Comparison of ENCODE assay signal across 12 cellular contexts in genomic region chr17:40306395-40306794, GRCh38. TPM values are rescaled to one million over a fixed set of nuclear protein-coding genes. Genes with fewer than 3 reads are reported as not detected.
DNase-seq lines count a peak whose midpoint lies in the region; ATAC-seq, FAIRE-seq and TF ChIP-seq lines count a peak whose summit lies in the region.
"Had no signal": no experiment of that assay in that cellular context is flagged by ENCODE, and none has a peak within 500 bp of the region (broad histone marks: within the 10 kb centered on the region; RNA-seq: fewer than 3 reads in every experiment).

No MANE protein-coding gene starts in this region.

- H3K4me1 ChIP-seq in cardiac muscle cell (ENCODE audit: low read depth) = peaks cover 44% of the 10 kb centered on the region
- peaks cover 23% of the 10 kb centered on the region for H3K4me1 ChIP-seq in right cardiac atrium (ENCODE audit: control insufficient read depth, insufficient read depth, low read length)
- H3K4me1 ChIP-seq in lower lobe of right lung = peaks cover 69% of the 10 kb centered on the region
- peaks cover 73% of the 10 kb centered on the region for H3K4me1 ChIP-seq in upper lobe of right lung

- H3K4me1 Mint-ChIP-seq in activated CD4-positive, alpha-beta memory T cell treated with anti-CD3 and anti-CD28 coated beads, Interleukin-2, amount 10 ng/mL, durations not matched to agents 7 days and 5 days = peaks cover 36% of the 10 kb centered on the region

- H3K36me3 Mint-ChIP-seq in activated CD4-positive, alpha-beta memory T cell treated with anti-CD3 and anti-CD28 coated beads, Interleukin-2, amount 10 ng/mL, durations not matched to agents 7 days and 5 days (ENCODE audit: low read depth) = peaks cover 28% of the 10 kb centered on the region

- no peak for FAIRE-seq in frontal cortex (lab: Jason Lieb, UNC)

- CTCF ChIA-PET in activated CD4-positive, alpha-beta memory T cell treated with anti-CD3 and anti-CD28 coated beads, Interleukin-2, amount 10 ng/mL, durations not matched to agents 7 days and 5 days (lab: Charles Lee) = interaction anchor here (0.6 to 11.6 kb wide), 11 partner anchors 10 to 247 kb away, joined by 3 to 173 read pairs (median 3); no protein-coding TSS in a partner anchor

- no peak overlapping the region for H3K4me3 ChIP-seq in cardiac muscle cell
- no peak overlapping the region for H3K4me3 ChIP-seq in right cardiac atrium (ENCODE audit: low read length)
- no peak overlapping the region for H3K4me3 ChIP-seq in lower lobe of right lung
- H3K4me3 ChIP-seq in upper lobe of right lung = no peak overlapping the region

- DNase-seq in cardiac muscle cell (ENCODE audit: low read depth in 1 of 2, low spot score in 1 of 2) = no peak
- DNase-seq in right cardiac atrium = no peak
- DNase-seq in activated CD4-positive, alpha-beta memory T cell treated with anti-CD3 and anti-CD28 coated beads, Interleukin-2, amount 10 ng/mL, durations not matched to agents 7 days and 5 days = no peak
- DNase-seq in lower lobe of right lung = no peak
- no peak for DNase-seq in upper lobe of right lung
- DNase-seq in frontal cortex (ENCODE audit: low spot score in 2 of 2) = no peak
- DNase-seq in NCI-H1417 treated with DMSO at 0.1 percent for 48 hours (lab: John Stamatoyannopoulos, UW) = no peak
- DNase-seq: activated effector memory CD4-positive, alpha-beta T cell treated with anti-CD3 and anti-CD28 coated beads, Interleukin-2, amount 50 U/mL, for 16 hours; AML-193 had no signal

- H3K9me3 ChIP-seq in cardiac muscle cell (ENCODE audit: low read depth) (no peaks in the 10 kb centered on the region), right cardiac atrium (ENCODE audit: control insufficient read depth, low read length) (no peaks in the 10 kb centered on the region), lower lobe of right lung (no peaks in the 10 kb centered on the region), upper lobe of right lung (no peaks in the 10 kb centered on the region)

- H3K27ac ChIP-seq in cardiac muscle cell = peak overlapping the region; percentile 56
- no peak overlapping the region for H3K27ac ChIP-seq in right cardiac atrium (ENCODE audit: low read length)
- H3K27ac ChIP-seq in lower lobe of right lung = peak overlapping the region; percentile 76
- peak overlapping the region; percentile 82 for H3K27ac ChIP-seq in upper lobe of right lung

- H3K36me3 ChIP-seq in cardiac muscle cell (no peaks in the 10 kb centered on the region), lower lobe of right lung (no peaks in the 10 kb centered on the region), upper lobe of right lung (no peaks in the 10 kb centered on the region)

- POLR2A ChIA-PET in activated CD4-positive, alpha-beta memory T cell treated with anti-CD3 and anti-CD28 coated beads, Interleukin-2, amount 10 ng/mL, durations not matched to agents 7 days and 5 days (lab: Charles Lee) = interaction anchor here (0.8 to 8.8 kb wide), 18 partner anchors 9 to 254 kb away, joined by 3 to 68 read pairs (median 6); partner anchors contain the start of genes CDC6 and WIPF2

- H3K9me3 Mint-ChIP-seq in activated CD4-positive, alpha-beta memory T cell treated with anti-CD3 and anti-CD28 coated beads, Interleukin-2, amount 10 ng/mL, durations not matched to agents 7 days and 5 days = no peaks in the 10 kb centered on the region

- H3K27me3 ChIP-seq in cardiac muscle cell (no peaks in the 10 kb centered on the region), right cardiac atrium (ENCODE audit: control insufficient read depth, insufficient read depth) (no peaks in the 10 kb centered on the region), lower lobe of right lung (ENCODE audit: low read depth) (no peaks in the 10 kb centered on the region), upper lobe of right lung (no peaks in the 10 kb centered on the region)

- H3K27me3 Mint-ChIP-seq in activated CD4-positive, alpha-beta memory T cell treated with anti-CD3 and anti-CD28 coated beads, Interleukin-2, amount 10 ng/mL, durations not matched to agents 7 days and 5 days = no peaks in the 10 kb centered on the region

- H3K4me3 Mint-ChIP-seq in activated CD4-positive, alpha-beta memory T cell treated with anti-CD3 and anti-CD28 coated beads, Interleukin-2, amount 10 ng/mL, durations not matched to agents 7 days and 5 days = no peak overlapping the region

- intact Hi-C loops in right cardiac atrium (cut with DNase I) (loop anchor here in 3 of 4 donors (10.0 kb wide), 3 partner anchors 98 to 228 kb away; partner anchors contain the start of gene TOP2A (in 1 of the 3)), lower lobe of right lung (cut with DNase I) (loop anchor here (10.0 kb wide), 1 partner anchor 108 kb away; the partner anchor contains the start of gene TOP2A), upper lobe of right lung (cut with DNase I) (no loop called here)

- no peak for TF ChIP-seq CTCF in cardiac muscle cell (IDR thresholded peaks at IDR 0.05; ENCODE audit: low read depth, low read length)
- no peak for TF ChIP-seq CTCF in lower lobe of right lung (IDR thresholded peaks at IDR 0.05)
- no peak for TF ChIP-seq CTCF in upper lobe of right lung (IDR thresholded peaks at IDR 0.05)

- WGBS in right cardiac atrium = 50% methylated on average over 2 of the region's 2 CpGs

- ATAC-seq in right cardiac atrium (no peak), lower lobe of right lung (no peak), upper lobe of right lung (no peak), GM19023 (IDR thresholded peaks at IDR 0.05; ENCODE audit: unreplicated experiment) (no peak)
- ATAC-seq: Right ventricle myocardium inferior had no signal

- peak overlapping the region; percentile 4 for H3K27ac Mint-ChIP-seq in activated CD4-positive, alpha-beta memory T cell treated with anti-CD3 and anti-CD28 coated beads, Interleukin-2, amount 10 ng/mL, durations not matched to agents 7 days and 5 days

RNA-seq across cellular contexts. Expression of gene RARA, which starts 2.6 kb away (rescaled TPM):
- total RNA-seq in cardiac muscle cell (58.9 and 61.3 TPM in 2 replicates), right cardiac atrium (10 to 100 TPM; 26.2 to 39.0 (median 29.1) TPM), lower lobe of right lung (82.6 TPM), upper lobe of right lung (69.7 TPM), frontal cortex (4.9 TPM)
- polyA plus RNA-seq in cardiac muscle cell (33.2 and 43.4 TPM in 2 replicates), right cardiac atrium (28.3 TPM)
- 10 to 100 TPM; 65.2 to 65.5 TPM for total RNA-seq in activated CD4-positive, alpha-beta memory T cell treated with anti-CD3 and anti-CD28 coated beads, Interleukin-2, amount 10 ng/mL, durations not matched to agents 7 days and 5 days

RNA-seq across cellular contexts. Expression of gene CDC6, which starts 18.7 kb away (rescaled TPM):
- total RNA-seq in cardiac muscle cell (7.7 and 16.1 TPM in 2 replicates), right cardiac atrium (1 to 10 TPM; 1.0 to 1.8 (median 1.3) TPM), lower lobe of right lung (2.3 TPM), upper lobe of right lung (1.4 TPM), frontal cortex (2.4 TPM)
- polyA plus RNA-seq in cardiac muscle cell (7.2 and 20.1 TPM in 2 replicates), right cardiac atrium (0.36 TPM)
- total RNA-seq in activated CD4-positive, alpha-beta memory T cell treated with anti-CD3 and anti-CD28 coated beads, Interleukin-2, amount 10 ng/mL, durations not matched to agents 7 days and 5 days = 10 to 100 TPM; 67.5 to 69.9 TPM

RNA-seq across cellular contexts. Expression of gene GJD3, which starts 58.1 kb away (rescaled TPM):
- total RNA-seq in cardiac muscle cell = 0.48 and 1.7 TPM in 2 replicates
- 4.6 and 8.6 TPM in 2 replicates for polyA plus RNA-seq in cardiac muscle cell
- 1 to 10 TPM in 1 of 4 donors, under 1 TPM in 3; 0.74 to 1.4 (median 0.86) TPM for total RNA-seq in right cardiac atrium
- 0.27 TPM for polyA plus RNA-seq in right cardiac atrium
- total RNA-seq in activated CD4-positive, alpha-beta memory T cell treated with anti-CD3 and anti-CD28 coated beads, Interleukin-2, amount 10 ng/mL, durations not matched to agents 7 days and 5 days = not detected
- total RNA-seq in lower lobe of right lung = 3.1 TPM
- total RNA-seq in upper lobe of right lung = 2.8 TPM
- total RNA-seq in frontal cortex = not detected
- total RNA-seq: G401 had no signal
